8 cellular contexts compared by ENCODE assay signal in genomic region chr11:47004595-47005033, GRCh38.
DNase-seq lines count a peak whose midpoint lies in the region; ATAC-seq and TF ChIP-seq lines count a peak whose summit lies in the region.

No MANE protein-coding gene starts in this region.

- POLR2A ChIA-PET in BJ (lab: Charles Lee), result no interaction called here

- CTCF ChIA-PET in BJ (lab: Yijun Ruan, JAX), result no interaction called here

- DNase-seq in BJ (ENCODE audit: low read depth) (peak; percentile 95), HT-29 (ENCODE audit: low spot score) (peak; percentile 25), fibroblast of peridontal ligament (ENCODE audit: extremely low read depth) (peak; percentile 99), non-pigmented ciliary epithelial cell (ENCODE audit: low read depth) (peak; percentile 94), NCI-H187 treated with DMSO at 0.1 percent for 48 hours (lab: John Stamatoyannopoulos, UW) (no peak)

- no peak for TF ChIP-seq CTCF in BJ (IDR thresholded peaks at IDR 0.05; ENCODE audit: insufficient read depth, low read depth, low read length)

- no peaks in the 10 kb centered on the region for H3K27me3 ChIP-seq in BJ (ENCODE audit: control insufficient read depth, insufficient read depth, low read length)

- peak; percentile 98 for ATAC-seq in SK-N-SH treated with all-trans-retinoic acid at 6 μM for 48 hours
- ATAC-seq in HG03097 (IDR thresholded peaks at IDR 0.05; ENCODE audit: low FRiP score, unreplicated experiment), result no peak
- no peak for ATAC-seq in HG03432 (IDR thresholded peaks at IDR 0.05; ENCODE audit: unreplicated experiment)

- no peaks in the 10 kb centered on the region for H3K36me3 ChIP-seq in BJ (ENCODE audit: control insufficient read depth, insufficient read depth, low read length)

- H3K4me3 ChIP-seq in BJ (ENCODE audit: low read depth, low read length), result no peak overlapping the region

TF ChIP-seq in SK-N-SH treated with all-trans-retinoic acid at 6 μM for 48 hours, 23 proteins besides CTCF, POLR2A, EP300 and RAD21:
- TF ChIP-seq TSHZ2 (CRISPR knock-in tag; IDR thresholded peaks at IDR 0.05) (peak; percentile 89), ZFP3 (CRISPR knock-in tag; IDR thresholded peaks at IDR 0.05) (peak; percentile 71; the same call in 1 of the 2 replicates), CSRNP3 (CRISPR knock-in tag; IDR thresholded peaks at IDR 0.05) (peak; percentile 59; the same call in 1 of the 2 replicates), ISL1 (CRISPR knock-in tag; IDR thresholded peaks at IDR 0.05) (peak; percentile 85), ZFP30 (CRISPR knock-in tag; IDR thresholded peaks at IDR 0.05) (0 out of 2 replicates have a peak, but pooled peaks have one; percentile 8), ARNTL (CRISPR knock-in tag; IDR thresholded peaks at IDR 0.05; ENCODE audit: borderline replicate concordance, low read depth) (no peak), TCF4 (CRISPR knock-in tag; IDR thresholded peaks at IDR 0.05; ENCODE audit: borderline replicate concordance) (peak; percentile 93), CREB5 (CRISPR knock-in tag; IDR thresholded peaks at IDR 0.05; ENCODE audit: low read depth) (peak; percentile 82), SNAI2 (CRISPR knock-in tag; IDR thresholded peaks at IDR 0.05) (peak; percentile 62; the same call in 1 of the 2 replicates), ESRRG (CRISPR knock-in tag; IDR thresholded peaks at IDR 0.05) (no peak), TOX (CRISPR knock-in tag; IDR thresholded peaks at IDR 0.05; ENCODE audit: borderline replicate concordance) (0 out of 2 replicates have a peak, but pooled peaks have one; percentile 23), ZNF8 (CRISPR knock-in tag; IDR thresholded peaks at IDR 0.05) (no peak)
